Comparison of ENCODE assay signal across 11 cellular contexts in the genomic region with DNA sequence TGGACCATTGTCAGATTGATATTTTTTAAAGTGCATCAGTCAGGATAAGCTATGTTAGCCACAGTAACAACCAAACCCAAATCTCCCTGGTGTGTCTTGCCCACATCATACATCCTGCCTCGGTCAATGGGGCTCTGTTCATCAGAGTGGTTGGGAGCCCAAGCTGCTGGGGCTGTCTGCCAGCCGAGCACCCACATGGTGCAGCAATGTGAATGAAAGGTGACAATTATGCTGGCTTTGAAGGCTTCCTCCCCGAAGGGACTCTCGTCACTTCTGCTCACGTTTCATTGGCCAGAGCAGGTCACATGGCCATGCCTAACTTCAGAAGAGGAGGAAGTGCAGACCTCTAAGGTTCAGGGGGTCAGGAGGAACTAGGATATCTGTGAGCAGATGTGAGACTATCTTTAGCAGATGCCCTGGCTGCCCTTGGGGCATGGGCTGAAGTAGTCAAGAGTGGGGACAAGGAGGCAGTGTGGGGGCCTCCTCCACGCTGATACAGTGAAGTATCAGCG.
A peak's percentile ranks its signal among the peaks of the same experiment; 100 is the strongest.
DNase-seq lines count a peak whose midpoint lies in the region; ATAC-seq and TF ChIP-seq lines count a peak whose summit lies in the region.
"Had no signal": no experiment of that assay in that cellular context is flagged by ENCODE, and none has a peak within 500 bp of the region (broad histone marks: within the 10 kb centered on the region; RNA-seq: fewer than 3 reads in every experiment).

No MANE protein-coding gene starts in this region.

- DNase-seq in GM12864 (ENCODE audit: low read depth), result peak; percentile 72
- DNase-seq in RPMI8226, result peak; percentile 63
- peak; percentile 38 for DNase-seq in germinal center (ENCODE audit: low spot score)
- DNase-seq in NCI-H2029 treated with DMSO at 0.1 percent for 48 hours (lab: John Stamatoyannopoulos, UW), result no peak
- no peak for DNase-seq in dedifferentiated amniotic fluid mesenchymal stem cell (ENCODE audit: extremely low spot score)
- DNase-seq: colonic mucosa, midbrain, NCI-H1105 had no signal

- no peak for ATAC-seq in GM18909 (IDR thresholded peaks at IDR 0.05; ENCODE audit: poor library complexity, unreplicated experiment)
- no peak for ATAC-seq in GM21786 (IDR thresholded peaks at IDR 0.05; ENCODE audit: unreplicated experiment)

- peak overlapping the region; percentile 79 for H3K4me3 ChIP-seq in GM12864 (ENCODE audit: low read depth, low read length)
- H3K4me3 ChIP-seq: colonic mucosa had no signal

- no peak for TF ChIP-seq CTCF in C4-2B (conservative IDR thresholded peaks at IDR 0.05)
- TF ChIP-seq CTCF in GM12864 (IDR thresholded peaks at IDR 0.05; ENCODE audit: low read depth, low read length, missing control alignments), result no peak

- H3K27ac ChIP-seq in C4-2B, result peak overlapping the region; percentile 73
- H3K27ac ChIP-seq: colonic mucosa had no signal

Comparison
In these comparisons a context has a peak if more than half of its experiments do, and no peak if none do; other contexts are left out.
1. DNase-seq: peak in GM12864 (single experiment), RPMI8226 (single experiment) and germinal center (single experiment); none in NCI-H2029 treated with DMSO at 0.1 percent for 48 hours (single experiment) and dedifferentiated amniotic fluid mesenchymal stem cell (single experiment).